ENCODE assay signal across 28 cellular contexts in the genomic region with DNA sequence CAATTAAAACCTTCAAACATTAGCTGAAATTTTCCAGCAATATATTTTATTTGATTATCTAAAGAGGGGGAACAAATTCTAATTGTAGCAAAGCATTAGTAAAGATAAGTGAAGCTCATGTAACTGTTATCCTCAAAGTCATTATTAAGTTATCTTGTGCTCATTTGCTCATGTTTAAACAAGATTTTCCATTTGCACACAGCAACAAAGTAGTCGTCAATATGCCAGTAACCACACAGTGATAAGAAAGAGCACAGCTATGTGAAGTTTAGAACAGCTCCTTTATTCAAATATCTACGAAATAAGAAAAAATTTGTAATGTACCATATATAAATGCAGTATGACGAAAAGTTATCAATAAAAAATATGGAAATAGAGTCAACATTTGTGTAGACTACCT.
"Had no signal": no experiment of that assay in that cellular context is flagged by ENCODE, and none has a peak within 500 bp of the region (broad histone marks: within the 10 kb centered on the region; RNA-seq: fewer than 3 reads in every experiment).

No MANE protein-coding gene starts in this region.

- H3K27ac ChIP-seq: breast epithelium, cardiac muscle cell, colonic mucosa, epithelial cell of prostate, esophagus squamous epithelium, gastrocnemius medialis, heart left ventricle, WERI-Rb-1 had no signal

- H3K36me3 ChIP-seq: breast epithelium, cardiac muscle cell, colonic mucosa, esophagus squamous epithelium, gastrocnemius medialis, heart left ventricle, WERI-Rb-1 had no signal

- H3K9me3 ChIP-seq: breast epithelium, colonic mucosa, esophagus squamous epithelium, gastrocnemius medialis, heart left ventricle had no signal

- DNase-seq: activated B cell treated with CpG ODN at 0.5 μM for 24 hours; activated CD4-positive, alpha-beta T cell treated with anti-CD3 and anti-CD28 coated beads for 48 hours; activated CD4-positive, alpha-beta T cell treated with anti-CD3 and anti-CD28 coated beads, Interleukin-2, amount 50 U/mL, for 1 hour; activated CD4-positive, alpha-beta T cell treated with anti-CD3 and anti-CD28 coated beads, Interleukin-2, amount 50 U/mL, for 48 hours; activated CD8-positive, alpha-beta memory T cell treated with anti-CD3 and anti-CD28 coated beads for 24 hours; activated CD8-positive, alpha-beta T cell treated with anti-CD3 and anti-CD28 coated beads for 36 hours; activated effector memory CD4-positive, alpha-beta T cell treated with Interleukin-2 at 50 U/mL for 16 hours; activated gamma-delta T cell treated with Interleukin-2 at 50 U/mL for 16 hours; activated naive CD4-positive, alpha-beta T cell treated with anti-CD3 and anti-CD28 coated beads, Interleukin-2, amount 50 U/mL, for 16 hours; activated naive CD4-positive, alpha-beta T cell treated with Interleukin-2 at 50 U/mL for 16 hours; activated T-cell treated with anti-CD3 and anti-CD28 coated beads, Interleukin-2, amount 50 U/mL, for 4 hours; amniotic stem cell; anterior cingulate cortex; central memory CD4-positive, alpha-beta T cell; cerebellar nuclear complex; colonic mucosa; effector CD8-positive, alpha-beta T cell; esophagus squamous epithelium; foreskin fibroblast; gastrocnemius medialis; glutamatergic neuron; heart left ventricle; T-helper 17 cell; T1000; WERI-Rb-1 had no signal

- H3K27me3 ChIP-seq: breast epithelium, cardiac muscle cell, colonic mucosa, esophagus squamous epithelium, gastrocnemius medialis, heart left ventricle had no signal

- H3K4me3 ChIP-seq: breast epithelium, cardiac muscle cell, colonic mucosa, esophagus squamous epithelium, gastrocnemius medialis, heart left ventricle had no signal

- H3K4me1 ChIP-seq: breast epithelium, colonic mucosa, esophagus squamous epithelium, gastrocnemius medialis, heart left ventricle had no signal
